ENCODE assay signal across 29 cellular contexts in genomic region chr15:81075272-81075671, GRCh38. TPM values are rescaled to one million over a fixed set of nuclear protein-coding genes. Genes with fewer than 3 reads are reported as not detected.
"Had no signal": no experiment of that assay in that cellular context is flagged by ENCODE, and none has a peak within 500 bp of the region (broad histone marks: within the 10 kb centered on the region; RNA-seq: fewer than 3 reads in every experiment).

No MANE protein-coding gene starts in this region.

- H3K36me3 ChIP-seq: brain microvascular endothelial cell, SJCRH30 had no signal

- H3K4me3 Mint-ChIP-seq: T-helper 2 cell treated with Interferon-gamma antibody and Interleukin-4, amounts not matched to agents 5 μg/mL and 100 μg/mL, for 36 hours had no signal

- H3K27ac Mint-ChIP-seq: activated naive CD4-positive, alpha-beta T cell treated with anti-CD3 and anti-CD28 coated beads, Interleukin-2, amount 50 U/mL, for 72 hours had no signal

- H3K36me3 Mint-ChIP-seq: activated naive CD4-positive, alpha-beta T cell treated with anti-CD3 and anti-CD28 coated beads, Interleukin-2, amount 50 U/mL, for 72 hours had no signal

- H3K9me3 ChIP-seq: SJCRH30 had no signal

- H3K27me3 ChIP-seq: brain microvascular endothelial cell, SJCRH30 had no signal

- DNase-seq: activated CD4-positive, alpha-beta T cell treated with anti-CD3 and anti-CD28 coated beads, Interleukin-2, amount 50 U/mL, for 1 hour; activated effector memory CD4-positive, alpha-beta T cell treated with anti-CD3 and anti-CD28 coated beads, Interleukin-2, amount 50 U/mL, for 16 hours; activated naive CD4-positive, alpha-beta T cell treated with Interleukin-2 at 50 U/mL for 16 hours; activated T-cell treated with anti-CD3 and anti-CD28 coated beads, Interleukin-2, amount 50 U/mL, for 1 hour; amniotic stem cell; aorta; brain microvascular endothelial cell; central memory CD4-positive, alpha-beta T cell; MM.1S; MV-4-11; NCI-H1092; NCI-H146; NCI-H187; NCI-H2029 treated with DMSO at 0.1 percent for 48 hours; NCI-H2107; NCI-H2171; NCI-H524; NCI-H69; NCI-H82; SHP77; SJCRH30 had no signal

- H3K9ac ChIP-seq: KMS-11 had no signal

- H3K4me1 ChIP-seq: SJCRH30 had no signal

- H3K4me3 ChIP-seq: SJCRH30, SK-N-MC had no signal

- H3K27ac ChIP-seq: brain microvascular endothelial cell, KMS-11, SJCRH30, SK-N-MC had no signal

- FAIRE-seq: colon, TTC549 had no signal

- H3K4me2 ChIP-seq: KMS-11 had no signal

- ATAC-seq: activated naive CD4-positive, alpha-beta T cell treated with anti-CD3 and anti-CD28 coated beads, Interleukin-2, amount 50 U/mL, for 72 hours; Panc1 had no signal

RNA-seq across cellular contexts. Expression of gene CFAP161, which starts 58.8 kb away (rescaled TPM):
- total RNA-seq: activated naive CD4-positive, alpha-beta T cell treated with anti-CD3 and anti-CD28 coated beads, Interleukin-2, amount 50 U/mL, for 72 hours; SJCRH30; T-helper 1 cell treated with Interleukin-12 subunit alpha and Interleukin-12 subunit beta and Interleukin-4 antibody, amounts not matched to agents 30 ng/mL and 1 ng/mL, for 36 hours had no signal
